ENCODE assay signal across 1 cellular context in the genomic region with DNA sequence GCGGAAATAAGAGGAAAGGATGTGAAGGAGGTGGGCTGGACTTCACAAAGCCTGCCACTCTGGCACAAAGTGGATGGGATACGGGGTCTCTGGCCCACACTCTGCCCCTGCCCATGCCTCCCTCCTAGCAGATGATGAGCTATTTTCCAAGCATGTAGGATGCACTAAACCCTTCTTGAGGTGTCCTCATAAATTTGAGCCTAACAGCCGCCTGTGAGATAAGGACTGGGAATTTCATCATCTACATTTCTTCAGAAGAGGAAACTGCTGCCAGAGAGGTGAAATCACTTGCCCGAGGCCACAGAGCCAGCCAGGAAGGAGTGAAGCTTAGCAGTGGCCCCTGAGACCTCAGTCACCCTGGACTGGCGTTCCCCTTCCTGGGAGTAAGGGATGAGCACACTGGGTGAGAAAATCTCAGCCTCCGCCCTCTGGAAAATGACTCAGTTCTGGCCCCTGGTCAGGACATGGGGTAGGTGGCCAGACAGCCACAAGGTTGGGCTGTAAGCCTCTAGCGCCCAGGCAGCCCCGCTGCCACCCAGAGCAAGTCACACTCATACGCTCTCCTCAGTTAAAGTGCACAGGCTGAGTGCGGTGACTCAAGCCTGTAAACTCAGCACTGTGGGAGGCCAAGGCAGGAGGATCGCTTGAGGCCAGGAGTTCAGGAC.
TF ChIP-seq lines count a peak whose summit lies in the region.

No MANE protein-coding gene starts in this region.

TF ChIP-seq in HepG2, 621 proteins besides CTCF, POLR2A, EP300 and RAD21:
- TF ChIP-seq ZMYM2 (CRISPR knock-in tag; IDR thresholded peaks at IDR 0.05) (peak; percentile 29; the same call in 1 of the 2 replicates), ZMYM3 (CRISPR knock-in tag; IDR thresholded peaks at IDR 0.05) (peak; percentile 62), GABPB1 (CRISPR knock-in tag; IDR thresholded peaks at IDR 0.05) (no peak), KDM1A (CRISPR knock-in tag; IDR thresholded peaks at IDR 0.05) (0 out of 2 replicates have a peak, but pooled peaks have one; percentile 8), ZNF24 (IDR thresholded peaks at IDR 0.05) (no peak), KDM5B (CRISPR knock-in tag; IDR thresholded peaks at IDR 0.05; ENCODE audit: borderline replicate concordance) (0 out of 2 replicates have a peak, but pooled peaks have one; percentile 23), MZF1 (CRISPR knock-in tag; IDR thresholded peaks at IDR 0.05; ENCODE audit: borderline replicate concordance) (no peak), CCDC6 (CRISPR knock-in tag; IDR thresholded peaks at IDR 0.05) (no peak), GABPA (IDR thresholded peaks at IDR 0.05; ENCODE audit: low read depth, low read length) (no peak), GABPA (CRISPR knock-in tag; IDR thresholded peaks at IDR 0.05; ENCODE audit: low read depth) (no peak)
- TF ChIP-seq, protein P1, sequence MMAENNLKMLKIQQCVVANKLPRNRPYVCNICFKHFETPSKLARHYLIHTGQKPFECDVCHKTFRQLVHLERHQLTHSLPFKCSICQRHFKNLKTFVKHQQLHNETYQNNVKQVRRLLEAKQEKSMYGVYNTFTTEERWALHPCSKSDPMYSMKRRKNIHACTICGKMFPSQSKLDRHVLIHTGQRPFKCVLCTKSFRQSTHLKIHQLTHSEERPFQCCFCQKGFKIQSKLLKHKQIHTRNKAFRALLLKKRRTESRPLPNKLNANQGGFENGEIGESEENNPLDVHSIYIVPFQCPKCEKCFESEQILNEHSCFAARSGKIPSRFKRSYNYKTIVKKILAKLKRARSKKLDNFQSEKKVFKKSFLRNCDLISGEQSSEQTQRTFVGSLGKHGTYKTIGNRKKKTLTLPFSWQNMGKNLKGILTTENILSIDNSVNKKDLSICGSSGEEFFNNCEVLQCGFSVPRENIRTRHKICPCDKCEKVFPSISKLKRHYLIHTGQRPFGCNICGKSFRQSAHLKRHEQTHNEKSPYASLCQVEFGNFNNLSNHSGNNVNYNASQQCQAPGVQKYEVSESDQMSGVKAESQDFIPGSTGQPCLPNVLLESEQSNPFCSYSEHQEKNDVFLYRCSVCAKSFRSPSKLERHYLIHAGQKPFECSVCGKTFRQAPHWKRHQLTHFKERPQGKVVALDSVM (CRISPR knock-in tag; IDR thresholded peaks at IDR 0.05), result peak; percentile 95
